Comparison of ENCODE assay signal across 18 cellular contexts in the genomic region with DNA sequence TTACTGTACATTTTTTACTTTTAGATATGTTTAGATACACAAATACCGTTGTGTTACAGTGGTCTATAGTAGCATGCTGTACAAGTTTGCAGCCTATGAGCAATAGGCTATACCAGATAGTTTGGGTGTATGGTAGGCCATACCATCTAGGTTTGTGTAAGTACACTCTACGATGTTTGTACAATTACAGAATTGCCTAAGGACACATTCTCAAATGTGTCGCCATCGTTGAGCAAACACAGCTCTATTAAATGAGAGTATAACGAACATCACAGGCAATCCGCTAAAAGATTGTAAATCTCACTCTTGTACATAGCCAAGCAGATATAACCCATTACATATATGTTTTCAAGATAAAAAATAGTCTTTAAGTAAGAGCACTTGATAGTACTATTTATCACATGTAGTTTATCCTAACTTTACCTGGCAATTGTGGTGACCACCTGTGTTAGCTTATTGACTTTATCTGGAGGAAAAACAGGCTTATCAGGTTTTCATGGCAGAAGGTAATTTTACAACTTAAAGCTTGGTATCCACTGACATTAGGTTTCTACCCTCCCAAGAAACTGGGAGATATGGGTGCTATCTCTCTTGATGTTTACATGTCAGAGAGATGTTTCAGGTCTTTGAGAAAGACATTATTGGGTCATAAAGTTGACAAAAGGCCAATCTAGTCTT.
"Had no signal": no experiment of that assay in that cellular context is flagged by ENCODE, and none has a peak within 500 bp of the region (broad histone marks: within the 10 kb centered on the region; RNA-seq: fewer than 3 reads in every experiment).

No MANE protein-coding gene starts in this region.

- H3K4me3 ChIP-seq: ascending aorta, coronary artery, left ventricle myocardium inferior, neural progenitor cell, psoas muscle, tibial artery, vagina had no signal

- H3K27me3 ChIP-seq: ascending aorta, foreskin keratinocyte, neural progenitor cell, tibial artery, vagina had no signal

- H3K36me3 ChIP-seq: ascending aorta, left ventricle myocardium inferior, neural progenitor cell, tibial artery, vagina had no signal

- ATAC-seq: activated T-cell treated with anti-CD3 and anti-CD28 coated beads, Interleukin-2, amount 50 U/mL, for 72 hours; foreskin keratinocyte; psoas muscle; right cardiac atrium; stimulated activated naive CD8-positive, alpha-beta T cell treated with anti-CD3 and anti-CD28 coated beads, Interleukin-15, Interleukin-2, amounts not matched to agents 100 U/mL and 50 U/mL, for 24 hours had no signal

- H2AFZ ChIP-seq: neural progenitor cell had no signal

- H3K27ac ChIP-seq: ascending aorta, coronary artery, foreskin keratinocyte, left ventricle myocardium inferior, neural progenitor cell, psoas muscle, tibial artery, vagina, VCaP had no signal

- DNase-seq: activated CD4-positive, alpha-beta T cell treated with anti-CD3 and anti-CD28 coated beads for 1 hour; activated effector memory CD4-positive, alpha-beta T cell treated with anti-CD3 and anti-CD28 coated beads, Interleukin-2, amount 50 U/mL, for 16 hours; activated naive CD4-positive, alpha-beta T cell treated with anti-CD3 and anti-CD28 coated beads, Interleukin-2, amount 50 U/mL, for 16 hours; activated T-cell treated with anti-CD3 and anti-CD28 coated beads, Interleukin-2, amount 50 U/mL, for 72 hours; foreskin keratinocyte; left ventricle myocardium inferior; mammary epithelial cell; naive B cell; psoas muscle; right cardiac atrium; stimulated activated naive CD8-positive, alpha-beta T cell treated with anti-CD3 and anti-CD28 coated beads, Interleukin-15, Interleukin-2, amounts not matched to agents 100 U/mL and 50 U/mL, for 24 hours; substantia nigra; tibial artery had no signal

- H3K4me1 ChIP-seq: ascending aorta, foreskin keratinocyte, left ventricle myocardium inferior, neural progenitor cell, psoas muscle, tibial artery, vagina had no signal

- H3K9me3 ChIP-seq: ascending aorta, tibial artery, vagina had no signal

- H3K4me2 ChIP-seq: neural progenitor cell had no signal
